In the genomic region with DNA sequence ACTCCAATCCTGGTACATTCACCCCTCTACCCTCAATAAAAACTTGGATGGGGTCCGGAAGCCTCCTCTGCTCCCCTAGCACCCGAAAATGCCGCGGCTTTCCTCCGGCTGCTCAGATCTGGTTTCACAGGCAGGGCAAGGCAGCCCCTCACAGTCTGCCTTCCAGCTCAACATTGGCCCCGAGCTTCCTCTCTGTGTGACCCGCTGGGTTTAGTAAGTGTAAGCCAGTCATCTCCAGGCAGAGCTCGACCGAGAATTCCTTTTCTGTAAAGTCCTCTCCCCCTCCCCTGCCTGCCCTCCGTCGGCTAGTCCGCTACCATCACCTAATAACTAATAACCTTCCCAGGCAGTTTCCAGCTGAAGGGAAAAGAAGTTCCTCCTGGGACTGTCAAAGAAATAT, we compare ENCODE assay signal across 8 cellular contexts. TPM values are rescaled to one million over a fixed set of nuclear protein-coding genes. Genes with fewer than 3 reads are reported as not detected.
DNase-seq lines count a peak whose midpoint lies in the region; ATAC-seq and TF ChIP-seq lines count a peak whose summit lies in the region.

No MANE protein-coding gene starts in this region.

- no peak for TF ChIP-seq CTCF in AG10803 (conservative IDR thresholded peaks at IDR 0.05; ENCODE audit: low read length)
- TF ChIP-seq CTCF in SK-N-SH (IDR thresholded peaks at IDR 0.05) = no peak
- no peak for TF ChIP-seq CTCF in foreskin keratinocyte (conservative IDR thresholded peaks at IDR 0.05)

- H3F3A ChIP-seq in SK-N-SH (replicated peaks; ENCODE audit: insufficient read depth) = peaks cover 68% of the 10 kb centered on the region

- peak overlapping the region; percentile 67 to 92; a peak in 3 of 4 replicates for H3K27ac ChIP-seq in SK-N-SH (ENCODE audit: low read depth in 2 of 2, low read length in 1 of 2)
- peak overlapping the region; percentile 50 for H3K27ac ChIP-seq in foreskin keratinocyte
- no peak overlapping the region for H3K27ac ChIP-seq in neuronal stem cell (replicated peaks; ENCODE audit: low read length)

- H3K9me2 ChIP-seq in SK-N-SH = no peaks in the 10 kb centered on the region

- TF ChIP-seq RAD21 in SK-N-SH (IDR thresholded peaks at IDR 0.05; ENCODE audit: low read length) = no peak

- H2BK5ac ChIP-seq in neuronal stem cell (ENCODE audit: low read length) = no peak overlapping the region

- H3K4me1 ChIP-seq in SK-N-SH (ENCODE audit: control insufficient read depth in 1 of 2, insufficient read depth in 2 of 2, low read depth in 1 of 2, low read length in 1 of 2) (peaks cover 7 to 24% of the 10 kb centered on the region in 2 experiments; a peak in 3 of 4 replicates), foreskin keratinocyte (peaks cover 11% of the 10 kb centered on the region), neuronal stem cell (ENCODE audit: control insufficient read depth in 2 of 2, insufficient read depth in 1 of 2, low read depth in 1 of 2, low read length in 2 of 2) (peaks cover 8 to 18% of the 10 kb centered on the region in 2 donors)

- H2AFZ ChIP-seq in SK-N-SH (ENCODE audit: low read depth) = no peak overlapping the region
- H2AFZ ChIP-seq in neuronal stem cell (ENCODE audit: low read length) = peak overlapping the region; percentile 82

- no peak overlapping the region for H3K23ac ChIP-seq in neuronal stem cell (ENCODE audit: low read depth, low read length, poor library complexity)

- peak; percentile 41 for DNase-seq in AG10803 (ENCODE audit: low read depth)
- DNase-seq in SK-N-SH = no peak
- peak; percentile 32 to 49 for DNase-seq in foreskin keratinocyte
- DNase-seq in neuronal stem cell (ENCODE audit: low spot score) = no peak
- no peak for DNase-seq in NCI-H1092 treated with DMSO at 0.1 percent for 48 hours (lab: John Stamatoyannopoulos, UW)
- DNase-seq in NCI-H2171 (lab: John Stamatoyannopoulos, UW) = no peak
- DNase-seq in occipital lobe (lab: John Stamatoyannopoulos, UW) = no peak

- no peaks in the 10 kb centered on the region for H3K79me1 ChIP-seq in neuronal stem cell (ENCODE audit: low read depth, low read length)

- H2BK15ac ChIP-seq in neuronal stem cell (ENCODE audit: low read length) = no peak overlapping the region

- H2AK5ac ChIP-seq in neuronal stem cell (ENCODE audit: low read depth, low read length) = no peak overlapping the region

- H4K20me1 ChIP-seq in SK-N-SH (ENCODE audit: insufficient read depth) = peaks cover 57% of the 10 kb centered on the region

- ATAC-seq in foreskin keratinocyte = no peak
- ATAC-seq in HG02884 (IDR thresholded peaks at IDR 0.05; ENCODE audit: unreplicated experiment) = no peak

- peak overlapping the region; percentile 85 for H3K9ac ChIP-seq in SK-N-SH
- H3K9ac ChIP-seq in neuronal stem cell (ENCODE audit: low read depth, low read length, poor library complexity) = no peak overlapping the region

- H4K8ac ChIP-seq in neuronal stem cell (ENCODE audit: low read depth, low read length) = no peak overlapping the region

- H4K91ac ChIP-seq in neuronal stem cell (ENCODE audit: low read depth, low read length, poor library complexity) = no peak overlapping the region

- H3K4me3 ChIP-seq in AG10803 (ENCODE audit: low read length) = peak overlapping the region; percentile 71
- peak overlapping the region; percentile 58 to 90 for H3K4me3 ChIP-seq in SK-N-SH (ENCODE audit: low read depth in 2 of 2, low read length in 1 of 2)
- H3K4me3 ChIP-seq in neuronal stem cell (ENCODE audit: low read length in 2 of 2) = peak overlapping the region in 1 of 2 donors; percentile 36

- no peak overlapping the region for H3K4ac ChIP-seq in neuronal stem cell (ENCODE audit: low read length)

- H3K4me2 ChIP-seq in SK-N-SH (peak overlapping the region; percentile 94), neuronal stem cell (ENCODE audit: insufficient read depth, low read length, poor library complexity, severe bottlenecking) (peak overlapping the region; percentile 77)

- peaks cover 100% of the 10 kb centered on the region for H3K79me2 ChIP-seq in SK-N-SH (ENCODE audit: insufficient read depth)

- CTCF ChIA-PET in SK-N-SH (lab: Yijun Ruan, JAX) = interaction anchor here (0.6 to 1.9 kb wide), 5 partner anchors 11 to 1467 kb away, joined by 3 to 7 read pairs (median 4); no protein-coding TSS in a partner anchor

- H3K18ac ChIP-seq in neuronal stem cell (ENCODE audit: low read length) = no peak overlapping the region

- no peaks in the 10 kb centered on the region for H3K9me3 ChIP-seq in SK-N-SH
- H3K9me3 ChIP-seq in neuronal stem cell (replicated peaks in 1 of 2; ENCODE audit: control insufficient read depth in 2 of 2, insufficient read depth in 1 of 2, low read depth in 1 of 2, low read length in 2 of 2) = no peaks in the 10 kb centered on the region

- no peak overlapping the region for H3K14ac ChIP-seq in neuronal stem cell (ENCODE audit: low read length)

- H3K36me3 ChIP-seq in SK-N-SH (replicated peaks in 1 of 2; ENCODE audit: control insufficient read depth in 1 of 2, insufficient read depth in 2 of 2, low read length in 1 of 2) = peaks cover 51% of the 10 kb centered on the region in 2 experiments
- no peaks in the 10 kb centered on the region for H3K36me3 ChIP-seq in neuronal stem cell (replicated peaks in 1 of 2; ENCODE audit: control insufficient read depth in 2 of 2, insufficient read depth in 2 of 2, low read length in 2 of 2)

- H2BK120ac ChIP-seq in neuronal stem cell (ENCODE audit: low read depth, low read length) = no peak overlapping the region

- H2BK12ac ChIP-seq in neuronal stem cell (ENCODE audit: low read length) = no peak overlapping the region

- WGBS in SK-N-SH (ENCODE audit: low lambda C conversion rate) = 53% methylated on average over 12 of the region's 12 CpGs
- WGBS in neuronal stem cell (ENCODE audit: extremely low coverage in 2 of 2, insufficient read length in 2 of 2, insufficient replicate concordance in 1 of 2), 2 donors = no CpG with 5 or more reads among the region's 12 CpGs

- TF ChIP-seq EP300 in SK-N-SH (IDR thresholded peaks at IDR 0.05; ENCODE audit: borderline replicate concordance in 1 of 2, low read depth in 1 of 2, low read length in 1 of 2) = no peak

- POLR2A ChIA-PET in SK-N-SH (lab: Yijun Ruan, JAX) = no interaction called here

- H3K27me3 ChIP-seq in SK-N-SH (ENCODE audit: insufficient read depth) (no peaks in the 10 kb centered on the region), foreskin keratinocyte (no peaks in the 10 kb centered on the region), neuronal stem cell (ENCODE audit: control insufficient read depth in 3 of 3, insufficient read depth in 3 of 3, low read depth in 1 of 3, low read length in 3 of 3) (peaks cover 0 to 20% (median 3%) of the 10 kb centered on the region in 3 experiments)

TF ChIP-seq in SK-N-SH, 30 proteins besides CTCF, POLR2A, EP300 and RAD21:
- TF ChIP-seq YY1 (IDR thresholded peaks at IDR 0.05; ENCODE audit: low read depth) = no peak
- TF ChIP-seq RCOR1 (IDR thresholded peaks at IDR 0.05; ENCODE audit: low read length) = no peak
- TF ChIP-seq, protein P1, sequence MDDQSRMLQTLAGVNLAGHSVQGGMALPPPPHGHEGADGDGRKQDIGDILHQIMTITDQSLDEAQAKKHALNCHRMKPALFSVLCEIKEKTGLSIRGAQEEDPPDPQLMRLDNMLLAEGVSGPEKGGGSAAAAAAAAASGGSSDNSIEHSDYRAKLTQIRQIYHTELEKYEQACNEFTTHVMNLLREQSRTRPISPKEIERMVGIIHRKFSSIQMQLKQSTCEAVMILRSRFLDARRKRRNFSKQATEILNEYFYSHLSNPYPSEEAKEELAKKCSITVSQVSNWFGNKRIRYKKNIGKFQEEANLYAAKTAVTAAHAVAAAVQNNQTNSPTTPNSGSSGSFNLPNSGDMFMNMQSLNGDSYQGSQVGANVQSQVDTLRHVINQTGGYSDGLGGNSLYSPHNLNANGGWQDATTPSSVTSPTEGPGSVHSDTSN (IDR thresholded peaks at IDR 0.05) = no peak
- TF ChIP-seq GATA2 (CRISPR knock-in tag; IDR thresholded peaks at IDR 0.05) = no peak
- TF ChIP-seq CHD2 (IDR thresholded peaks at IDR 0.05; ENCODE audit: low read length, partially characterized antibody) = no peak
- no peak for TF ChIP-seq JUND (IDR thresholded peaks at IDR 0.05)
- no peak for TF ChIP-seq SMC3 (IDR thresholded peaks at IDR 0.05; ENCODE audit: low read depth, low read length)
- TF ChIP-seq ELF1 (IDR thresholded peaks at IDR 0.05) = no peak
- TF ChIP-seq, protein P2, sequence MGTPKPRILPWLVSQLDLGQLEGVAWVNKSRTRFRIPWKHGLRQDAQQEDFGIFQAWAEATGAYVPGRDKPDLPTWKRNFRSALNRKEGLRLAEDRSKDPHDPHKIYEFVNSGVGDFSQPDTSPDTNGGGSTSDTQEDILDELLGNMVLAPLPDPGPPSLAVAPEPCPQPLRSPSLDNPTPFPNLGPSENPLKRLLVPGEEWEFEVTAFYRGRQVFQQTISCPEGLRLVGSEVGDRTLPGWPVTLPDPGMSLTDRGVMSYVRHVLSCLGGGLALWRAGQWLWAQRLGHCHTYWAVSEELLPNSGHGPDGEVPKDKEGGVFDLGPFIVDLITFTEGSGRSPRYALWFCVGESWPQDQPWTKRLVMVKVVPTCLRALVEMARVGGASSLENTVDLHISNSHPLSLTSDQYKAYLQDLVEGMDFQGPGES (IDR thresholded peaks at IDR 0.05; ENCODE audit: low read depth, low read length) = no peak
- no peak for TF ChIP-seq RFX5 (IDR thresholded peaks at IDR 0.05; ENCODE audit: low read length)

RNA-seq across cellular contexts. Expression of a gene that starts 3.4 kb away (rescaled TPM):
- polyA plus RNA-seq in SK-N-SH (2012; rRNA removed) = 81.0 and 110 TPM in 2 replicates
- 68.9 and 78.0 TPM in 2 replicates for polyA plus RNA-seq in SK-N-SH (2012; cell fraction: cytosol; rRNA removed)
- polyA plus RNA-seq in SK-N-SH (2012; cell fraction: nucleus; rRNA removed) = 100 and 120 TPM in 2 replicates
- total RNA-seq in foreskin keratinocyte = 67.9 and 117 TPM in 2 replicates
- 28.3 and 51.9 TPM in 2 replicates for polyA plus RNA-seq in foreskin keratinocyte
- polyA plus RNA-seq in neuronal stem cell (2013, experiment 1 of 2) = not detected
- polyA plus RNA-seq in neuronal stem cell (2013, experiment 2 of 2) = not detected
- 33.1 TPM for total RNA-seq in occipital lobe

Comparison
In these comparisons a context has a peak if more than half of its experiments do, and no peak if none do; other contexts are left out.
1. DNase-seq: peak in AG10803 (single experiment) and foreskin keratinocyte (2 of 2); none in SK-N-SH (single experiment), neuronal stem cell (single experiment), NCI-H1092 treated with DMSO at 0.1 percent for 48 hours (single experiment), NCI-H2171 (single experiment) and occipital lobe (single experiment).